33 cellular contexts compared by ENCODE assay signal in the genomic region with DNA sequence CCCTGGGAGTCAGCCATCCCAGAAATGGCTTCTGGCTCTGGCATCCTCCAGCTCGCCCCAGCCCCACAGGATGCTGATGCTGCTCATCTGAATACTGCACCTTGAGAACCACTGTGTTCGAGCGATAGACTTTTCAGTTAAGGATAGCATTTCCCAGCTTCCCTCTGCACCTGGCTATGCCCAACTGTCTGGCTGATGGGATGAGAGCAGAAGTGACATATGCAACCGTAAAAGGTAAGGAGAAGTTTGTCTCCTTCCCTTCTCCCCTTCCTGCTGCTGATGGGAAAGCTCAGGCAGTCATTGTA. TPM values are rescaled to one million over a fixed set of nuclear protein-coding genes. Genes with fewer than 3 reads are reported as not detected.
"Had no signal": no experiment of that assay in that cellular context is flagged by ENCODE, and none has a peak within 500 bp of the region (broad histone marks: within the 10 kb centered on the region; RNA-seq: fewer than 3 reads in every experiment).

No MANE protein-coding gene starts in this region.

- H3K9me3 Mint-ChIP-seq: activated CD4-positive, alpha-beta T cell treated with anti-CD3 and anti-CD28 coated beads, Interleukin-2, amount 10 ng/mL, durations not matched to agents 7 days and 5 days; activated naive CD4-positive, alpha-beta T cell treated with anti-CD3 and anti-CD28 coated beads for 36 hours; activated naive CD8-positive, alpha-beta T cell treated with anti-CD3 and anti-CD28 coated beads, Interleukin-2, amount 10 ng/mL, durations not matched to agents 7 days and 5 days; activated T-helper 2 cell treated with anti-CD3 and anti-CD28 coated beads, Interferon-gamma antibody, Interleukin-2, Interleukin-4, amounts not matched to agents 10 μg/mL and 5 μg/mL and 100 μg/mL, durations not matched to agents 14 hours and 24 hours and 36 hours; brain; naive thymus-derived CD8-positive, alpha-beta T cell; stimulated activated effector memory CD8-positive, alpha-beta T cell treated with anti-CD3 and anti-CD28 coated beads, Interleukin-12 subunit alpha, Interleukin-12 subunit beta, amount 100 ng/mL, for 72 hours; stimulated activated naive CD8-positive, alpha-beta T cell treated with anti-CD3 and anti-CD28 coated beads, Interleukin-15, Interleukin-2, amounts not matched to agents 100 ng/mL and 50 ng/mL, for 24 hours; T-helper 1 cell treated with Interleukin-12 subunit alpha and Interleukin-12 subunit beta and Interleukin-4 antibody, amounts not matched to agents 30 μg/mL and 1 μg/mL, for 36 hours had no signal

- H3K36me3 Mint-ChIP-seq: activated CD8-positive, alpha-beta memory T cell treated with anti-CD3 and anti-CD28 coated beads, Interleukin-2, amount 10 ng/mL, durations not matched to agents 7 days and 5 days; activated naive CD8-positive, alpha-beta T cell treated with anti-CD3 and anti-CD28 coated beads, Interleukin-2, amount 10 ng/mL, durations not matched to agents 7 days and 5 days; brain; naive thymus-derived CD8-positive, alpha-beta T cell; stimulated activated effector memory CD8-positive, alpha-beta T cell treated with anti-CD3 and anti-CD28 coated beads, Interleukin-12 subunit alpha, Interleukin-12 subunit beta, amount 100 ng/mL, for 72 hours had no signal

- H3K4me1 ChIP-seq: ascending aorta, left lung, lower lobe of right lung, right lobe of liver, upper lobe of left lung had no signal

- H3K27ac Mint-ChIP-seq: activated CD4-positive, alpha-beta T cell treated with anti-CD3 and anti-CD28 coated beads, Interleukin-2, amount 10 ng/mL, durations not matched to agents 7 days and 5 days; activated CD8-positive, alpha-beta memory T cell treated with anti-CD3 and anti-CD28 coated beads, Interleukin-2, amount 10 ng/mL, durations not matched to agents 7 days and 5 days; activated CD8-positive, alpha-beta T cell treated with anti-CD3 and anti-CD28 coated beads, Interleukin-2, amount 10 ng/mL, durations not matched to agents 7 days and 5 days; activated naive CD4-positive, alpha-beta T cell treated with anti-CD3 and anti-CD28 coated beads for 36 hours; activated naive CD8-positive, alpha-beta T cell treated with anti-CD3 and anti-CD28 coated beads, Interleukin-2, amount 10 ng/mL, durations not matched to agents 7 days and 5 days; activated T-helper 2 cell treated with anti-CD3 and anti-CD28 coated beads, Interferon-gamma antibody, Interleukin-2, Interleukin-4, amounts not matched to agents 10 μg/mL and 5 μg/mL and 100 μg/mL, durations not matched to agents 14 hours and 24 hours and 36 hours; brain; progenitor cell of endocrine pancreas; stimulated activated effector memory CD8-positive, alpha-beta T cell treated with anti-CD3 and anti-CD28 coated beads, Interleukin-12 subunit alpha, Interleukin-12 subunit beta, amount 100 ng/mL, for 72 hours; stimulated activated naive CD8-positive, alpha-beta T cell treated with anti-CD3 and anti-CD28 coated beads, Interleukin-15, Interleukin-2, amounts not matched to agents 100 ng/mL and 50 ng/mL, for 24 hours; T-helper 1 cell treated with Interleukin-12 subunit alpha and Interleukin-12 subunit beta and Interleukin-4 antibody, amounts not matched to agents 30 μg/mL and 1 μg/mL, for 36 hours had no signal

- H3K9me3 ChIP-seq: ascending aorta, left lung, lower lobe of right lung, ovary, right lobe of liver, upper lobe of left lung had no signal

- H3K36me3 ChIP-seq: ascending aorta, cardiac muscle cell, left lung, lower lobe of right lung, ovary, right lobe of liver, upper lobe of left lung had no signal

- H3K27ac ChIP-seq: ascending aorta, cardiac muscle cell, left lung, lower lobe of right lung, ovary, right lobe of liver, upper lobe of left lung, VCaP had no signal

- H3K4me1 Mint-ChIP-seq: activated CD4-positive, alpha-beta T cell treated with anti-CD3 and anti-CD28 coated beads, Interleukin-2, amount 10 ng/mL, durations not matched to agents 7 days and 5 days; activated CD8-positive, alpha-beta memory T cell treated with anti-CD3 and anti-CD28 coated beads, Interleukin-2, amount 10 ng/mL, durations not matched to agents 7 days and 5 days; activated naive CD8-positive, alpha-beta T cell treated with anti-CD3 and anti-CD28 coated beads, Interleukin-2, amount 10 ng/mL, durations not matched to agents 7 days and 5 days; brain; stimulated activated effector memory CD8-positive, alpha-beta T cell treated with anti-CD3 and anti-CD28 coated beads, Interleukin-12 subunit alpha, Interleukin-12 subunit beta, amount 100 ng/mL, for 72 hours had no signal

- DNase-seq: activated CD4-positive, alpha-beta T cell treated with anti-CD3 and anti-CD28 coated beads for 1 hour; activated CD4-positive, alpha-beta T cell treated with anti-CD3 and anti-CD28 coated beads, Interleukin-2, amount 10 ng/mL, durations not matched to agents 7 days and 5 days; activated CD8-positive, alpha-beta memory T cell treated with anti-CD3 and anti-CD28 coated beads, Interleukin-2, amount 10 ng/mL, durations not matched to agents 7 days and 5 days; activated CD8-positive, alpha-beta T cell treated with anti-CD3 and anti-CD28 coated beads, Interleukin-2, amount 10 ng/mL, durations not matched to agents 7 days and 5 days; activated naive CD4-positive, alpha-beta T cell treated with anti-CD3 and anti-CD28 coated beads for 36 hours; cortex of kidney; foreskin fibroblast; hippocampal formation; lower lobe of right lung; mesenchymal stem cell; naive thymus-derived CD8-positive, alpha-beta T cell; stimulated activated CD4-positive, alpha-beta T cell treated with anti-CD3 and anti-CD28 coated beads, Interleukin-4, amount 100 ng/mL, for 1 hour; SW 1271; T-helper 9 cell had no signal

- H3K4me3 ChIP-seq: ascending aorta, cardiac muscle cell, left lung, lower lobe of right lung, ovary, right lobe of liver, upper lobe of left lung had no signal

- ATAC-seq: activated CD8-positive, alpha-beta memory T cell treated with anti-CD3 and anti-CD28 coated beads, Interleukin-2, amount 10 ng/mL, durations not matched to agents 7 days and 5 days; activated CD8-positive, alpha-beta T cell treated with anti-CD3 and anti-CD28 coated beads, Interleukin-2, amount 10 ng/mL, durations not matched to agents 7 days and 5 days; esophagus mucosa; left lung; lower lobe of right lung; naive thymus-derived CD8-positive, alpha-beta T cell; right lobe of liver; stimulated activated effector memory CD8-positive, alpha-beta T cell treated with anti-CD3 and anti-CD28 coated beads, Interleukin-12 subunit alpha, Interleukin-12 subunit beta, amount 100 ng/mL, for 72 hours had no signal

- H3K4me3 Mint-ChIP-seq: activated CD4-positive, alpha-beta T cell treated with anti-CD3 and anti-CD28 coated beads, Interleukin-2, amount 10 ng/mL, durations not matched to agents 7 days and 5 days; activated CD8-positive, alpha-beta memory T cell treated with anti-CD3 and anti-CD28 coated beads, Interleukin-2, amount 10 ng/mL, durations not matched to agents 7 days and 5 days; activated CD8-positive, alpha-beta T cell treated with anti-CD3 and anti-CD28 coated beads, Interleukin-2, amount 10 ng/mL, durations not matched to agents 7 days and 5 days; activated naive CD4-positive, alpha-beta T cell treated with anti-CD3 and anti-CD28 coated beads for 36 hours; activated naive CD8-positive, alpha-beta T cell treated with anti-CD3 and anti-CD28 coated beads, Interleukin-2, amount 10 ng/mL, durations not matched to agents 7 days and 5 days; brain; naive thymus-derived CD8-positive, alpha-beta T cell; stimulated activated effector memory CD8-positive, alpha-beta T cell treated with anti-CD3 and anti-CD28 coated beads, Interleukin-12 subunit alpha, Interleukin-12 subunit beta, amount 100 ng/mL, for 72 hours; stimulated activated naive CD8-positive, alpha-beta T cell treated with anti-CD3 and anti-CD28 coated beads, Interleukin-15, Interleukin-2, amounts not matched to agents 100 ng/mL and 50 ng/mL, for 24 hours; T-helper 1 cell treated with Interleukin-12 subunit alpha and Interleukin-12 subunit beta and Interleukin-4 antibody, amounts not matched to agents 30 μg/mL and 1 μg/mL, for 36 hours had no signal

- H3K27me3 Mint-ChIP-seq: progenitor cell of endocrine pancreas; stimulated activated naive CD8-positive, alpha-beta T cell treated with anti-CD3 and anti-CD28 coated beads, Interleukin-15, Interleukin-2, amounts not matched to agents 100 ng/mL and 50 ng/mL, for 24 hours had no signal

- H3K27me3 ChIP-seq: ascending aorta, cardiac muscle cell, left lung, ovary, right lobe of liver, upper lobe of left lung had no signal

RNA-seq across cellular contexts. Expression of a gene that starts 9.7 kb away (rescaled TPM):
- total RNA-seq: activated CD4-positive, alpha-beta T cell treated with anti-CD3 and anti-CD28 coated beads, Interleukin-2, amount 10 ng/mL, durations not matched to agents 7 days and 5 days; activated CD8-positive, alpha-beta memory T cell treated with anti-CD3 and anti-CD28 coated beads, Interleukin-2, amount 10 ng/mL, durations not matched to agents 7 days and 5 days; activated CD8-positive, alpha-beta T cell treated with anti-CD3 and anti-CD28 coated beads, Interleukin-2, amount 10 ng/mL, durations not matched to agents 7 days and 5 days; activated naive CD4-positive, alpha-beta T cell treated with anti-CD3 and anti-CD28 coated beads for 36 hours; activated naive CD8-positive, alpha-beta T cell treated with anti-CD3 and anti-CD28 coated beads, Interleukin-2, amount 10 ng/mL, durations not matched to agents 7 days and 5 days; activated T-helper 2 cell treated with anti-CD3 and anti-CD28 coated beads, Interferon-gamma antibody, Interleukin-2, Interleukin-4, amounts not matched to agents 10 μg/mL and 5 μg/mL and 100 μg/mL, durations not matched to agents 14 hours and 24 hours and 36 hours; ascending aorta; cerebellum; esophagus mucosa; kidney; naive thymus-derived CD8-positive, alpha-beta T cell; progenitor cell of endocrine pancreas; renal cortical epithelial cell had no signal
- polyA plus RNA-seq: naive thymus-derived CD8-positive, alpha-beta T cell had no signal

RNA-seq across cellular contexts. Expression of a gene that starts 27.0 kb away (rescaled TPM):
- total RNA-seq: activated CD4-positive, alpha-beta T cell treated with anti-CD3 and anti-CD28 coated beads, Interleukin-2, amount 10 ng/mL, durations not matched to agents 7 days and 5 days; activated CD8-positive, alpha-beta memory T cell treated with anti-CD3 and anti-CD28 coated beads, Interleukin-2, amount 10 ng/mL, durations not matched to agents 7 days and 5 days; activated CD8-positive, alpha-beta T cell treated with anti-CD3 and anti-CD28 coated beads, Interleukin-2, amount 10 ng/mL, durations not matched to agents 7 days and 5 days; activated naive CD4-positive, alpha-beta T cell treated with anti-CD3 and anti-CD28 coated beads for 36 hours; activated naive CD8-positive, alpha-beta T cell treated with anti-CD3 and anti-CD28 coated beads, Interleukin-2, amount 10 ng/mL, durations not matched to agents 7 days and 5 days; activated T-helper 2 cell treated with anti-CD3 and anti-CD28 coated beads, Interferon-gamma antibody, Interleukin-2, Interleukin-4, amounts not matched to agents 10 μg/mL and 5 μg/mL and 100 μg/mL, durations not matched to agents 14 hours and 24 hours and 36 hours; ascending aorta; esophagus mucosa; kidney; left lung; lower lobe of right lung; naive thymus-derived CD8-positive, alpha-beta T cell; ovary; progenitor cell of endocrine pancreas; renal cortical epithelial cell; subcutaneous adipose tissue; upper lobe of left lung had no signal
- polyA plus RNA-seq: naive thymus-derived CD8-positive, alpha-beta T cell; ovary had no signal

RNA-seq across cellular contexts. Expression of a gene that starts 58.8 kb away (rescaled TPM):
- polyA plus RNA-seq: naive thymus-derived CD8-positive, alpha-beta T cell had no signal
